ENCODE assay signal across 8 cellular contexts in genomic region chr4:75513529-75514130, GRCh38. TPM values are rescaled to one million over a fixed set of nuclear protein-coding genes. Genes with fewer than 3 reads are reported as not detected.
A peak's percentile ranks its signal among the peaks of the same experiment; 100 is the strongest.
DNase-seq lines count a peak whose midpoint lies in the region; ATAC-seq and TF ChIP-seq lines count a peak whose summit lies in the region.

No MANE protein-coding gene starts in this region.

- peaks cover 31 to 52% (median 33%) of the 10 kb centered on the region in 4 donors for H3K4me1 Mint-ChIP-seq in CD4-positive, alpha-beta memory T cell

- intact Hi-C loops in CD4-positive, alpha-beta memory T cell (cut with micrococcal nuclease), result loop anchor here (1.0 to 10.0 kb wide), 11 partner anchors 121 to 1643 kb away; partner anchors contain the start of genes CCNG2, CCNI, CDKL2 and G3BP2

- peaks cover 13 to 33% of the 10 kb centered on the region in 2 donors for H3K36me3 Mint-ChIP-seq in CD4-positive, alpha-beta memory T cell

- TF ChIP-seq CTCF in cardiac fibroblast (IDR thresholded peaks at IDR 0.05; ENCODE audit: low read depth, low read length), result no peak
- TF ChIP-seq CTCF in GM13977 (IDR thresholded peaks at IDR 0.05; ENCODE audit: extremely low read depth, insufficient read depth, missing control alignments), result no peak

- in situ Hi-C loops in GM13977 (cut with MboI; ENCODE audit: low pct_unique_long_range_greater_than_20kb, low sequenced_read_pairs, unreplicated experiment), result no loop called here

- CTCF ChIA-PET in CD4-positive, alpha-beta memory T cell (lab: Charles Lee; ENCODE audit: partially characterized antibody), result interaction anchor here (1.8 to 3.2 kb wide), 2 partner anchors 8 to 210 kb away, joined by 5 to 13 read pairs; partner anchors contain the start of gene USO1

- H3K27me3 Mint-ChIP-seq in CD4-positive, alpha-beta memory T cell, result no peaks in the 10 kb centered on the region

- H3K9me3 ChIP-seq in CD4-positive, alpha-beta memory T cell (ENCODE audit: control insufficient read depth in 1 of 2, low read length in 2 of 2), result no peaks in the 10 kb centered on the region

- POLR2A ChIA-PET in CD4-positive, alpha-beta memory T cell (lab: Charles Lee; ENCODE audit: partially characterized antibody), result interaction anchor here (0.6 to 4.9 kb wide), 15 partner anchors 8 to 1111 kb away, joined by 3 to 41 read pairs (median 5); partner anchors contain the start of genes CDKL2, G3BP2, NAAA and NUP54

- H3K27ac ChIP-seq in CD4-positive, alpha-beta memory T cell (ENCODE audit: low read depth, low read length), result peak overlapping the region; percentile 97

- no peak for DNase-seq in CD4-positive, alpha-beta memory T cell
- DNase-seq in cardiac fibroblast (ENCODE audit: low read depth in 2 of 2) (peak; percentile 7 to 17), midbrain (lab: John Stamatoyannopoulos, UW) (peak; percentile 38), HK-2 (ENCODE audit: unreplicated experiment) (no peak), GM13977 (ENCODE audit: low spot score) (no peak)
- no peak for DNase-seq in stimulated activated naive CD4-positive, alpha-beta T cell treated with Interleukin-2 at 50 U/mL for 16 hours (lab: John Stamatoyannopoulos, UW)

- H3K4me3 Mint-ChIP-seq in CD4-positive, alpha-beta memory T cell, result no peak overlapping the region

- H3K4me3 ChIP-seq in CD4-positive, alpha-beta memory T cell (ENCODE audit: low read length in 2 of 2), result peak overlapping the region; percentile 68 to 99
- peak overlapping the region; percentile 85 to 94 for H3K4me3 ChIP-seq in cardiac fibroblast (replicated peaks in 1 of 2; ENCODE audit: low read depth in 2 of 2, low read length in 2 of 2)

- no peaks in the 10 kb centered on the region for H3K9me3 Mint-ChIP-seq in CD4-positive, alpha-beta memory T cell

- H3K27ac Mint-ChIP-seq in CD4-positive, alpha-beta memory T cell, result peak overlapping the region in 3 of 7 donors; percentile 99 to 100 (median 100)

- peaks cover 13% of the 10 kb centered on the region for H3K36me3 ChIP-seq in CD4-positive, alpha-beta memory T cell (ENCODE audit: insufficient read depth, low read length)

- H3K27me3 ChIP-seq in CD4-positive, alpha-beta memory T cell (ENCODE audit: insufficient read depth, low read length), result no peaks in the 10 kb centered on the region

- H3K4me1 ChIP-seq in CD4-positive, alpha-beta memory T cell (ENCODE audit: insufficient read depth, low read length), result peaks cover 79% of the 10 kb centered on the region

- ATAC-seq in HG03342 (IDR thresholded peaks at IDR 0.05; ENCODE audit: unreplicated experiment) (peak; percentile 0), GM21526 (IDR thresholded peaks at IDR 0.05; ENCODE audit: low FRiP score, unreplicated experiment) (no peak)

RNA-seq across cellular contexts. Expression of gene RCHY1, which starts 0.6 kb away (rescaled TPM):
- total RNA-seq in CD4-positive, alpha-beta memory T cell, result 10 to 100 TPM; 36.6 to 40.9 TPM
- polyA plus RNA-seq in CD4-positive, alpha-beta memory T cell, result 10 to 100 TPM; 26.4 to 40.7 TPM

RNA-seq across cellular contexts. Expression of gene THAP6, which starts 0.6 kb away (rescaled TPM):
- total RNA-seq in CD4-positive, alpha-beta memory T cell, result 10 to 100 TPM; 38.1 to 43.4 TPM
- polyA plus RNA-seq in CD4-positive, alpha-beta memory T cell, result 10 to 100 TPM; 12.9 to 13.6 TPM

RNA-seq across cellular contexts. Expression of gene ODAPH, which starts 42.2 kb away (rescaled TPM):
- total RNA-seq in CD4-positive, alpha-beta memory T cell, result not detected
- not detected for polyA plus RNA-seq in CD4-positive, alpha-beta memory T cell

Comparison
In these comparisons a context has a peak if more than half of its experiments do, and no peak if none do; other contexts are left out.
1. DNase-seq: peak in cardiac fibroblast (2 of 2) and midbrain (single experiment); none in CD4-positive, alpha-beta memory T cell (0 of 5), HK-2 (single experiment), GM13977 (single experiment) and stimulated activated naive CD4-positive, alpha-beta T cell treated with Interleukin-2 at 50 U/mL for 16 hours (single experiment).